ENCODE assay signal across 27 cellular contexts in the genomic region with DNA sequence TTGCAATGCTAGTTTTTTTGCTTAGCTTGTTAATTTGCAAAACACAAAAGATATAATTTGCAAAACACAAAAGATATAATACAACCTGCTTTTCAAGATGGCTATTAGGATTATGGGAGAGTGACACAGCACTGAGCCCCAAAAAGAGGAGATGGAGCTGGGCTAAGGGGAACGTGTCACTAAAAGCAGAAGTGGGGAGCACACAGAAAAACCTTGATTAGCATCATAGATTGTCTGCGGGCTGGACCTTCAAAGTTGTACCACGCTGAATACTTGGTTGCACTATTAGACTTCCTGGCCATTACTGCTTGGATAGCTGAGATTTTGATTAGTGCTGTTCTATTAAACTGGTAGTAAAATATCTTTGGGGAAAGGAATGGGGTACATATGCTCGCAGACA. TPM values are rescaled to one million over a fixed set of nuclear protein-coding genes. Genes with fewer than 3 reads are reported as not detected.
"Had no signal": no experiment of that assay in that cellular context is flagged by ENCODE, and none has a peak within 500 bp of the region (broad histone marks: within the 10 kb centered on the region; RNA-seq: fewer than 3 reads in every experiment).

No MANE protein-coding gene starts in this region.

- ATAC-seq: foreskin keratinocyte; left lobe of liver; naive thymus-derived CD8-positive, alpha-beta T cell; stimulated activated effector memory CD8-positive, alpha-beta T cell treated with anti-CD3 and anti-CD28 coated beads, Interleukin-12 subunit alpha, Interleukin-12 subunit beta, amount 100 ng/mL, for 72 hours had no signal

- H3K27ac ChIP-seq: foreskin keratinocyte, hepatocyte, neutrophil, prostate gland, right atrium auricular region, tibial artery had no signal

- H3K9me3 ChIP-seq: esophagus muscularis mucosa, gastroesophageal sphincter, heart left ventricle, neutrophil, prostate gland, right atrium auricular region, sigmoid colon, stomach, tibial artery had no signal

- H3K4me3 ChIP-seq: esophagus muscularis mucosa, gastroesophageal sphincter, heart left ventricle, hepatocyte, prostate gland, right atrium auricular region, sigmoid colon, stomach, tibial artery had no signal

- H2AFZ ChIP-seq: hepatocyte had no signal

- H3K4me3 Mint-ChIP-seq: dendritic cell treated with granulocyte-macrophage colony-stimulating factor and Interleukin-4, amounts not matched to agents 40 ng/mL and 50 ng/mL, for 4 days; endodermal cell; naive thymus-derived CD8-positive, alpha-beta T cell; stimulated activated effector memory CD8-positive, alpha-beta T cell treated with anti-CD3 and anti-CD28 coated beads, Interleukin-12 subunit alpha, Interleukin-12 subunit beta, amount 100 ng/mL, for 72 hours; type B pancreatic cell had no signal

- H3K4me1 ChIP-seq: foreskin keratinocyte, prostate gland, stomach had no signal

- H3K4me1 Mint-ChIP-seq: naive thymus-derived CD8-positive, alpha-beta T cell; stimulated activated effector memory CD8-positive, alpha-beta T cell treated with anti-CD3 and anti-CD28 coated beads, Interleukin-12 subunit alpha, Interleukin-12 subunit beta, amount 100 ng/mL, for 72 hours had no signal

- H3K4me2 ChIP-seq: hepatocyte had no signal

- DNase-seq: effector CD8-positive, alpha-beta T cell; endodermal cell; foreskin keratinocyte; kidney; mesendoderm; midbrain; naive thymus-derived CD8-positive, alpha-beta T cell; sigmoid colon; stimulated activated CD4-positive, alpha-beta T cell treated with anti-CD3 and anti-CD28 coated beads, Interleukin-2, amount 100 ng/mL, for 24 hours; stimulated activated CD4-positive, alpha-beta T cell treated with anti-CD3 and anti-CD28 coated beads, Interleukin-4, amount 100 ng/mL, for 24 hours; stimulated activated naive CD4-positive, alpha-beta T cell treated with Interleukin-2 at 50 U/mL for 16 hours; stomach; tibial artery had no signal

- H3K27ac Mint-ChIP-seq: dendritic cell treated with granulocyte-macrophage colony-stimulating factor and Interleukin-4, amounts not matched to agents 40 ng/mL and 50 ng/mL, for 4 days; endodermal cell; naive thymus-derived CD8-positive, alpha-beta T cell; stimulated activated effector memory CD8-positive, alpha-beta T cell treated with anti-CD3 and anti-CD28 coated beads, Interleukin-12 subunit alpha, Interleukin-12 subunit beta, amount 100 ng/mL, for 72 hours; type B pancreatic cell had no signal

- H3K36me3 ChIP-seq: esophagus muscularis mucosa, gastroesophageal sphincter, heart left ventricle, neutrophil, prostate gland, right atrium auricular region, sigmoid colon, stomach, tibial artery had no signal

- H3K27me3 ChIP-seq: esophagus muscularis mucosa, foreskin keratinocyte, gastroesophageal sphincter, heart left ventricle, hepatocyte, neutrophil, right atrium auricular region, sigmoid colon, stomach, tibial artery had no signal

- H3K27me3 Mint-ChIP-seq: dendritic cell treated with granulocyte-macrophage colony-stimulating factor and Interleukin-4, amounts not matched to agents 40 ng/mL and 50 ng/mL, for 4 days; type B pancreatic cell had no signal

- FAIRE-seq: colon, kidney had no signal

- H3K36me3 Mint-ChIP-seq: stimulated activated effector memory CD8-positive, alpha-beta T cell treated with anti-CD3 and anti-CD28 coated beads, Interleukin-12 subunit alpha, Interleukin-12 subunit beta, amount 100 ng/mL, for 72 hours; type B pancreatic cell had no signal

- H3K9me3 Mint-ChIP-seq: endodermal cell; stimulated activated effector memory CD8-positive, alpha-beta T cell treated with anti-CD3 and anti-CD28 coated beads, Interleukin-12 subunit alpha, Interleukin-12 subunit beta, amount 100 ng/mL, for 72 hours had no signal

RNA-seq across cellular contexts. Expression of a gene that starts 36.2 kb away (rescaled TPM):
- total RNA-seq: fibroblast of lung; foreskin keratinocyte; lung microvascular endothelial cell; naive thymus-derived CD8-positive, alpha-beta T cell had no signal
- polyA plus RNA-seq: fibroblast of lung; foreskin keratinocyte; naive thymus-derived CD8-positive, alpha-beta T cell had no signal

RNA-seq across cellular contexts. Expression of a gene that starts 58.1 kb away (rescaled TPM):
- total RNA-seq: naive thymus-derived CD8-positive, alpha-beta T cell had no signal
- polyA plus RNA-seq: naive thymus-derived CD8-positive, alpha-beta T cell had no signal
